8 cellular contexts compared by ENCODE assay signal in genomic region chr6:69866351-69867074, GRCh38. TPM values are rescaled to one million over a fixed set of nuclear protein-coding genes. Genes with fewer than 3 reads are reported as not detected.
DNase-seq lines count a peak whose midpoint lies in the region; ATAC-seq, FAIRE-seq and TF ChIP-seq lines count a peak whose summit lies in the region.

TSS of gene COL19A1 (plus strand) at chr6:69866556. CDS start at chr6:69879568, 13,012 bp downstream.

- intact Hi-C loops in activated CD8-positive, alpha-beta T cell treated with anti-CD3 and anti-CD28 coated beads for 36 hours (cut with micrococcal nuclease) = no loop called here
- intact Hi-C loops in esophagus muscularis mucosa (cut with DNase I) = loop anchor here (10.0 kb wide), 1 partner anchor 132 kb away; no protein-coding TSS in a partner anchor

- H4K20me1 ChIP-seq in KMS-11 (ENCODE audit: insufficient read depth) = no peaks in the 10 kb centered on the region

- no peaks in the 10 kb centered on the region for H3K79me2 ChIP-seq in KMS-11 (ENCODE audit: insufficient read depth, low read depth)

- TF ChIP-seq CTCF in GM12872 (IDR thresholded peaks at IDR 0.05; ENCODE audit: insufficient read depth, low read depth, low read length) (0 out of 3 replicates have a peak, but pooled peaks have one; percentile 9), KMS-11 (conservative IDR thresholded peaks at IDR 0.05; ENCODE audit: low read depth, low read length) (no peak), esophagus muscularis mucosa (IDR thresholded peaks at IDR 0.05) (no peak)
- no peak for TF ChIP-seq CTCF in activated CD8-positive, alpha-beta T cell treated with anti-CD3 and anti-CD28 coated beads for 36 hours (IDR thresholded peaks at IDR 0.05)

- POLR2A ChIA-PET in activated CD8-positive, alpha-beta T cell treated with anti-CD3 and anti-CD28 coated beads for 36 hours (lab: Charles Lee) = interaction anchor here (1.2 kb wide), 1 partner anchor 69 kb away, joined by 3 read pairs; the partner anchor contains the start of gene LMBRD1

- peak; percentile 39 for DNase-seq in activated CD8-positive, alpha-beta T cell treated with anti-CD3 and anti-CD28 coated beads for 36 hours
- DNase-seq in esophagus muscularis mucosa (ENCODE audit: extremely low spot score) = no peak
- no peak for DNase-seq in natural killer cell treated with Interleukin-12 subunit alpha and Interleukin-12 subunit beta and Interleukin-15 and Interleukin-18, amount 100 ng/mL, for 72 hours (ENCODE audit: low spot score)
- DNase-seq in SHP77 (lab: John Stamatoyannopoulos, UW) = no peak
- no peak for DNase-seq in frontal cortex (ENCODE audit: low spot score in 2 of 2)

- H2AFZ ChIP-seq in KMS-11 (ENCODE audit: low read depth) = peak within 1 kb of the TSS; percentile 93

- peak within 1 kb of the TSS; percentile 63 for H3K27ac Mint-ChIP-seq in activated CD8-positive, alpha-beta T cell treated with anti-CD3 and anti-CD28 coated beads for 36 hours
- no peak within 1 kb of the TSS for H3K27ac Mint-ChIP-seq in natural killer cell treated with Interleukin-12 subunit alpha and Interleukin-12 subunit beta and Interleukin-15 and Interleukin-18, amount 100 ng/mL, for 72 hours

- peak within 1 kb of the TSS; percentile 61 for H3K9ac ChIP-seq in KMS-11

- H3K4me3 ChIP-seq in KMS-11 (IDR thresholded peaks at IDR 0.05; ENCODE audit: insufficient read depth, low read depth, low read length) = no peak within 1 kb of the TSS
- H3K4me3 ChIP-seq in esophagus muscularis mucosa = peak within 1 kb of the TSS; percentile 64 to 85 (median 66)

- FAIRE-seq in frontal cortex (lab: Jason Lieb, UNC) = no peak

- 7% methylated on average over 20 of the region's 26 CpGs for WGBS in esophagus muscularis mucosa

- TF ChIP-seq POLR2A in esophagus muscularis mucosa (IDR thresholded peaks at IDR 0.05; ENCODE audit: low read depth) = no peak

- peak within 1 kb of the TSS; percentile 74 for H3K4me3 Mint-ChIP-seq in activated CD8-positive, alpha-beta T cell treated with anti-CD3 and anti-CD28 coated beads for 36 hours
- H3K4me3 Mint-ChIP-seq in natural killer cell treated with Interleukin-12 subunit alpha and Interleukin-12 subunit beta and Interleukin-15 and Interleukin-18, amount 100 ng/mL, for 72 hours = peak within 1 kb of the TSS; percentile 83

- H3K27ac ChIP-seq in KMS-11 (peak within 1 kb of the TSS; percentile 35; the same call in 1 of the 2 replicates), esophagus muscularis mucosa (replicated peaks in 1 of 4) (peak within 1 kb of the TSS; percentile 42 to 70 (median 54))

- peaks cover 17% of the 10 kb centered on the region for H3K4me1 Mint-ChIP-seq in activated CD8-positive, alpha-beta T cell treated with anti-CD3 and anti-CD28 coated beads for 36 hours (ENCODE audit: low read depth)
- peaks cover 7 to 12% of the 10 kb centered on the region in 2 donors for H3K4me1 Mint-ChIP-seq in natural killer cell treated with Interleukin-12 subunit alpha and Interleukin-12 subunit beta and Interleukin-15 and Interleukin-18, amount 100 ng/mL, for 72 hours (ENCODE audit: low read depth in 2 of 2)

- ATAC-seq in GM21717 (IDR thresholded peaks at IDR 0.05; ENCODE audit: unreplicated experiment) = peak; percentile 52
- ATAC-seq in activated CD8-positive, alpha-beta T cell treated with anti-CD3 and anti-CD28 coated beads for 36 hours = peak; percentile 62
- ATAC-seq in natural killer cell treated with Interleukin-12 subunit alpha and Interleukin-12 subunit beta and Interleukin-15 and Interleukin-18, amount 100 ng/mL, for 72 hours = peak; percentile 28 to 37

- CTCF ChIA-PET in activated CD8-positive, alpha-beta T cell treated with anti-CD3 and anti-CD28 coated beads for 36 hours (lab: Charles Lee) = interaction anchor here (0.8 to 1.6 kb wide), 8 partner anchors 13 to 137 kb away, joined by 3 to 5 read pairs (median 4); no protein-coding TSS in a partner anchor

- H3K9me3 Mint-ChIP-seq in activated CD8-positive, alpha-beta T cell treated with anti-CD3 and anti-CD28 coated beads for 36 hours = no peaks in the 10 kb centered on the region
- H3K9me3 Mint-ChIP-seq in natural killer cell treated with Interleukin-12 subunit alpha and Interleukin-12 subunit beta and Interleukin-15 and Interleukin-18, amount 100 ng/mL, for 72 hours = no peaks in the 10 kb centered on the region

- H3K9me3 ChIP-seq in esophagus muscularis mucosa = no peaks in the 10 kb centered on the region

- peak within 1 kb of the TSS; percentile 63 for H3K4me2 ChIP-seq in KMS-11

- no peaks in the 10 kb centered on the region for H3K36me3 ChIP-seq in KMS-11 (ENCODE audit: insufficient read depth)
- no peaks in the 10 kb centered on the region for H3K36me3 ChIP-seq in esophagus muscularis mucosa

- H3K27me3 ChIP-seq in KMS-11 (ENCODE audit: insufficient read depth, low read depth) (no peaks in the 10 kb centered on the region), esophagus muscularis mucosa (no peaks in the 10 kb centered on the region)

- H3K27me3 Mint-ChIP-seq in activated CD8-positive, alpha-beta T cell treated with anti-CD3 and anti-CD28 coated beads for 36 hours = peaks cover 24% of the 10 kb centered on the region
- peaks cover 47 to 84% of the 10 kb centered on the region in 2 donors for H3K27me3 Mint-ChIP-seq in natural killer cell treated with Interleukin-12 subunit alpha and Interleukin-12 subunit beta and Interleukin-15 and Interleukin-18, amount 100 ng/mL, for 72 hours

- H3K36me3 Mint-ChIP-seq in activated CD8-positive, alpha-beta T cell treated with anti-CD3 and anti-CD28 coated beads for 36 hours (ENCODE audit: low read depth) = no peaks in the 10 kb centered on the region
- H3K36me3 Mint-ChIP-seq in natural killer cell treated with Interleukin-12 subunit alpha and Interleukin-12 subunit beta and Interleukin-15 and Interleukin-18, amount 100 ng/mL, for 72 hours = no peaks in the 10 kb centered on the region

- TF ChIP-seq EP300 in esophagus muscularis mucosa (IDR thresholded peaks at IDR 0.05) = no peak

- H3K4me1 ChIP-seq in KMS-11 (ENCODE audit: low read depth, poor library complexity, severe bottlenecking) = peaks cover 3% of the 10 kb centered on the region
- H3K4me1 ChIP-seq in esophagus muscularis mucosa = peaks cover 11 to 19% (median 14%) of the 10 kb centered on the region in 4 donors

RNA-seq across cellular contexts. Expression of gene COL19A1, which starts in this region (rescaled TPM):
- total RNA-seq in activated CD8-positive, alpha-beta T cell treated with anti-CD3 and anti-CD28 coated beads for 36 hours = under 1 TPM in 1 of 2 experiments, not detected in 1; 0.14 TPM
- total RNA-seq in esophagus muscularis mucosa = 1 to 10 TPM; 1.7 to 4.0 (median 2.4) TPM
- total RNA-seq in natural killer cell treated with Interleukin-12 subunit alpha and Interleukin-12 subunit beta and Interleukin-15 and Interleukin-18, amount 100 ng/mL, for 72 hours = under 1 TPM in 1 of 2 donors, not detected in 1; 0.42 TPM
- total RNA-seq in frontal cortex = 3.7 TPM

Comparison
In these comparisons a context has a peak if more than half of its experiments do, and no peak if none do; other contexts are left out.
1. Peak in DNase-seq and ATAC-seq in activated CD8-positive, alpha-beta T cell treated with anti-CD3 and anti-CD28 coated beads for 36 hours; RNA of the gene not detected or under 1 TPM.
2. Peak in ATAC-seq in natural killer cell treated with Interleukin-12 subunit alpha and Interleukin-12 subunit beta and Interleukin-15 and Interleukin-18, amount 100 ng/mL, for 72 hours; RNA of the gene not detected or under 1 TPM.